9 cellular contexts compared by ENCODE assay signal in the genomic region with DNA sequence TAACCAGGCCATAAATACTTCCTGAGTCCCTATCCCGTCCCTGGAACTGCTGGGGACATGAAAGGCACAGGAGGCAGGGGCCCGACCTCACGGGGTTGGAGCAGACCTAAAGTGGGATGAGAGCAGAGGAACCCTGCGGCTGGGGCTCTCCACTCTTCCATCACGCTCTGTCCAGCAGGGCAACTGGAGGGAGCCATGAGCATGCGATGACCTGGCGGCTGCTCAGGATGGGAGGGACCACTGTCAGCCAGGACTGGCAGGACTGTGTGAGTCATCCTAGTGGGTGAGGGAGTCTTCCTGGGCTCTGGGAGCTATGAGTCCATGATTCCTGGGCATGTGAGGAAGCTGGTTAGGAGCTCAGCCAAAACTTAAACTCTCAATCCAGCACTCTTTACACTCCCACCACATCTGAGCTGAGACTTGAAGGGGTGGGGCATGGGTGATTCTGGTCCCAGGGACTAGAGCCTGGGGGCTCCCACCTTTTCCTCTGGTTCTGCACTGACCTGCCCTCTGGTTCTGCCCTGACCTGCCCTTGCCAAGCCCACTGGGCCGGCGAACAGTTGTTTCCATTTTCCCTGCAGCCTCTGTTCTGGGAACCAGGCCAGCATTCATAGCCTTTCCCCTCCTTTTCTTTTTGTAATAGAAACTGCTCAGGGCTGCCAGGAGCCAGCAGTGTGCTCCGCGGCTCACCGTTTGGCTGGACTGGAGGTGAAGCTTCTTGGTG. TPM values are rescaled to one million over a fixed set of nuclear protein-coding genes. Genes with fewer than 3 reads are reported as not detected.
A peak's percentile ranks its signal among the peaks of the same experiment; 100 is the strongest.
DNase-seq lines count a peak whose midpoint lies in the region; ATAC-seq and TF ChIP-seq lines count a peak whose summit lies in the region.
"Had no signal": no experiment of that assay in that cellular context is flagged by ENCODE, and none has a peak within 500 bp of the region (broad histone marks: within the 10 kb centered on the region; RNA-seq: fewer than 3 reads in every experiment).

No MANE protein-coding gene starts in this region.

- no TSS peak for BruUV-seq in IMR-90 (replicated peaks; lab: Mats Ljungman, UMichigan)

- H3K4me3 ChIP-seq in ACC112 (ENCODE audit: low read depth, low read length) (peak overlapping the region; percentile 69), IMR-90 (ENCODE audit: insufficient read depth, low read depth, low read length) (no peak overlapping the region), WERI-Rb-1 (ENCODE audit: low read depth, low read length) (no peak overlapping the region), prostate gland (peak overlapping the region in 1 of 2 donors; percentile 7)

- dilution Hi-C loops in IMR-90 (cut with HindIII; ENCODE audit: low sequenced_read_pairs, unreplicated experiment) = no loop called here

- no peak for TF ChIP-seq CTCF in IMR-90 (conservative IDR thresholded peaks at IDR 0.05; ENCODE audit: low read depth, low read length)
- no peak for TF ChIP-seq CTCF in WERI-Rb-1 (IDR thresholded peaks at IDR 0.05; ENCODE audit: low read depth, low read length)
- TF ChIP-seq CTCF in prostate gland (IDR thresholded peaks at IDR 0.05) = peak in 2 of 4 experiments; percentile 10 to 20

- peak overlapping the region; percentile 88 for H2AFZ ChIP-seq in ACC112 (ENCODE audit: low read length, unreplicated experiment)
- H2AFZ ChIP-seq in IMR-90 (replicated peaks; ENCODE audit: low read length, poor library complexity) = peak overlapping the region; percentile 87

- CTCF ChIA-PET in IMR-90 (lab: Yijun Ruan, JAX) = interaction anchor here (0.9 kb wide), 1 partner anchor 40 kb away, joined by 3 read pairs; no protein-coding TSS in a partner anchor
- CTCF ChIA-PET in activated naive CD4-positive, alpha-beta T cell treated with anti-CD3 and anti-CD28 coated beads, Interleukin-2, amount 10 ng/mL, durations not matched to agents 7 days and 5 days (lab: Charles Lee) = interaction anchor here (2.6 kb wide), 1 partner anchor 89 kb away, joined by 7 read pairs; no protein-coding TSS in a partner anchor

- no peak overlapping the region for H3K18ac ChIP-seq in IMR-90 (ENCODE audit: low read depth, low read length)

- DNase-seq in IMR-90 (peak; percentile 88), WERI-Rb-1 (no peak), Right ventricle myocardium superior (peak; percentile 88), prostate gland (ENCODE audit: low spot score) (peak; percentile 90)
- no peak for DNase-seq in activated naive CD4-positive, alpha-beta T cell treated with anti-CD3 and anti-CD28 coated beads, Interleukin-2, amount 10 ng/mL, durations not matched to agents 7 days and 5 days
- DNase-seq: activated naive CD8-positive, alpha-beta T cell treated with anti-CD3 and anti-CD28 coated beads, Interleukin-2, amount 10 ng/mL, durations not matched to agents 7 days and 5 days had no signal

- no peak overlapping the region for H3K56ac ChIP-seq in IMR-90 (ENCODE audit: extremely low read depth, insufficient read depth, low read length)

- H3K9me3 ChIP-seq in IMR-90 (ENCODE audit: control insufficient read depth, insufficient read depth, low read length) = no peaks in the 10 kb centered on the region
- H3K9me3 ChIP-seq in WERI-Rb-1 (ENCODE audit: severe bottlenecking) = no peaks in the 10 kb centered on the region
- no peaks in the 10 kb centered on the region for H3K9me3 ChIP-seq in prostate gland

- peak overlapping the region; percentile 35; the same call in 1 of the 2 replicates for H3K14ac ChIP-seq in IMR-90 (replicated peaks; ENCODE audit: low read depth, low read length)

- no peak overlapping the region for H3K23ac ChIP-seq in IMR-90 (ENCODE audit: low read depth, low read length)

- H3K27ac ChIP-seq in ACC112 (ENCODE audit: low read depth, low read length) (peak overlapping the region; percentile 51), IMR-90 (ENCODE audit: insufficient read depth, low read length) (peak overlapping the region; percentile 10; the same call in 1 of the 2 replicates), WERI-Rb-1 (peak overlapping the region; percentile 21; the same call in 1 of the 2 replicates), prostate gland (peak overlapping the region; percentile 53 to 61)

- H2BK120ac ChIP-seq in IMR-90 (ENCODE audit: low read depth, low read length) = peak overlapping the region; percentile 57

- H3K4me3 Mint-ChIP-seq in activated naive CD4-positive, alpha-beta T cell treated with anti-CD3 and anti-CD28 coated beads, Interleukin-2, amount 10 ng/mL, durations not matched to agents 7 days and 5 days = no peak overlapping the region
- H3K4me3 Mint-ChIP-seq: activated naive CD8-positive, alpha-beta T cell treated with anti-CD3 and anti-CD28 coated beads, Interleukin-2, amount 10 ng/mL, durations not matched to agents 7 days and 5 days had no signal

- POLR2A ChIA-PET in IMR-90 (lab: Charles Lee; ENCODE audit: unreplicated experiment) = no interaction called here

- H3K36me3 Mint-ChIP-seq in activated naive CD4-positive, alpha-beta T cell treated with anti-CD3 and anti-CD28 coated beads, Interleukin-2, amount 10 ng/mL, durations not matched to agents 7 days and 5 days = no peaks in the 10 kb centered on the region
- H3K36me3 Mint-ChIP-seq: activated naive CD8-positive, alpha-beta T cell treated with anti-CD3 and anti-CD28 coated beads, Interleukin-2, amount 10 ng/mL, durations not matched to agents 7 days and 5 days had no signal

- H3K9me1 ChIP-seq in IMR-90 (ENCODE audit: insufficient read depth, low read length) = peaks cover 8% of the 10 kb centered on the region

- H3K9ac ChIP-seq in IMR-90 (ENCODE audit: low read depth, low read length) = no peak overlapping the region

- peak overlapping the region in 1 of 2 experiments; percentile 69; a peak in 1 of 4 replicates for H4K8ac ChIP-seq in IMR-90 (ENCODE audit: low read depth in 2 of 2, low read length in 2 of 2)

- H3K4me2 ChIP-seq in IMR-90 (ENCODE audit: low read depth, low read length) = peak overlapping the region; percentile 30

- no peaks in the 10 kb centered on the region for H3K79me1 ChIP-seq in IMR-90 (ENCODE audit: low read depth in 1 of 2, low read length in 2 of 2)

- H3K27me3 ChIP-seq in ACC112 (ENCODE audit: insufficient read depth, low read length) (no peaks in the 10 kb centered on the region), IMR-90 (ENCODE audit: control insufficient read depth, insufficient read depth, low read length) (no peaks in the 10 kb centered on the region), WERI-Rb-1 (ENCODE audit: insufficient read depth, low read depth, severe bottlenecking) (no peaks in the 10 kb centered on the region), prostate gland (replicated peaks; ENCODE audit: insufficient read depth) (no peaks in the 10 kb centered on the region)

- no peaks in the 10 kb centered on the region for H3K27me3 Mint-ChIP-seq in activated naive CD4-positive, alpha-beta T cell treated with anti-CD3 and anti-CD28 coated beads, Interleukin-2, amount 10 ng/mL, durations not matched to agents 7 days and 5 days
- H3K27me3 Mint-ChIP-seq: activated naive CD8-positive, alpha-beta T cell treated with anti-CD3 and anti-CD28 coated beads, Interleukin-2, amount 10 ng/mL, durations not matched to agents 7 days and 5 days had no signal

- no peak overlapping the region; the same call in 1 of the 2 replicates for H4K91ac ChIP-seq in IMR-90 (ENCODE audit: insufficient read depth, low read depth, low read length)

- in situ Hi-C loops in IMR-90 (cut with MboI; ENCODE audit: low sequenced_read_pairs) = no loop called here

- H3K4me1 ChIP-seq in ACC112 (ENCODE audit: control insufficient read depth, insufficient read depth, low read length, unreplicated experiment) (peaks cover 19% of the 10 kb centered on the region), IMR-90 (ENCODE audit: control insufficient read depth, insufficient read depth, low read length) (peaks cover 7% of the 10 kb centered on the region; the same call in 1 of the 2 replicates), prostate gland (replicated peaks) (peaks cover 11% of the 10 kb centered on the region)

- H2BK20ac ChIP-seq in IMR-90 (ENCODE audit: low read depth, low read length) = peak overlapping the region; percentile 45; the same call in 1 of the 2 replicates

- H3K36me3 ChIP-seq in ACC112 (ENCODE audit: insufficient read depth, low read length) (no peaks in the 10 kb centered on the region), IMR-90 (ENCODE audit: control insufficient read depth, insufficient read depth, low read length) (no peaks in the 10 kb centered on the region), WERI-Rb-1 (no peaks in the 10 kb centered on the region), prostate gland (no peaks in the 10 kb centered on the region)

- TF ChIP-seq RAD21 in IMR-90 (IDR thresholded peaks at IDR 0.05; ENCODE audit: low read length) = no peak

- no peaks in the 10 kb centered on the region for H3K79me2 ChIP-seq in ACC112 (ENCODE audit: control insufficient read depth, insufficient read depth, low read length, unreplicated experiment)

- H3K4ac ChIP-seq in IMR-90 (ENCODE audit: low read depth, low read length) = peak overlapping the region; percentile 1; the same call in 1 of the 2 replicates

- no peak overlapping the region for H4K5ac ChIP-seq in IMR-90 (ENCODE audit: low read depth, low read length)

- H2BK15ac ChIP-seq in IMR-90 (ENCODE audit: low read depth, low read length) = no peak overlapping the region

- H2AK5ac ChIP-seq in IMR-90 (ENCODE audit: low read depth, low read length) = no peak overlapping the region

- TF ChIP-seq POLR2A in IMR-90 (IDR thresholded peaks at IDR 0.05; ENCODE audit: low read depth, low read length) (no peak), prostate gland (IDR thresholded peaks at IDR 0.05) (no peak)

- no CpG with 5 or more reads among the region's 12 CpGs for WGBS in IMR-90 (ENCODE audit: extremely low coverage in 2 of 2, insufficient read length in 1 of 2), 2 experiments
- WGBS in prostate gland = 19% methylated on average over 12 of the region's 12 CpGs

- H2BK5ac ChIP-seq in IMR-90 (ENCODE audit: low read depth, low read length, poor library complexity, severe bottlenecking) = no peak overlapping the region

- H3K4me1 Mint-ChIP-seq in activated naive CD4-positive, alpha-beta T cell treated with anti-CD3 and anti-CD28 coated beads, Interleukin-2, amount 10 ng/mL, durations not matched to agents 7 days and 5 days = peaks cover 33% of the 10 kb centered on the region

- H3K27ac Mint-ChIP-seq in activated naive CD4-positive, alpha-beta T cell treated with anti-CD3 and anti-CD28 coated beads, Interleukin-2, amount 10 ng/mL, durations not matched to agents 7 days and 5 days = no peak overlapping the region
- H3K27ac Mint-ChIP-seq: activated naive CD8-positive, alpha-beta T cell treated with anti-CD3 and anti-CD28 coated beads, Interleukin-2, amount 10 ng/mL, durations not matched to agents 7 days and 5 days had no signal

- ATAC-seq in IMR-90 (ENCODE audit: low read depth) (peak; percentile 91), Right ventricle myocardium superior (ENCODE audit: poor library complexity) (peak; percentile 91), HG03025 (IDR thresholded peaks at IDR 0.05; ENCODE audit: low FRiP score, unreplicated experiment) (no peak), GM18868 (IDR thresholded peaks at IDR 0.05; ENCODE audit: unreplicated experiment) (no peak)

- no peaks in the 10 kb centered on the region for H3K9me3 Mint-ChIP-seq in activated naive CD4-positive, alpha-beta T cell treated with anti-CD3 and anti-CD28 coated beads, Interleukin-2, amount 10 ng/mL, durations not matched to agents 7 days and 5 days
- H3K9me3 Mint-ChIP-seq: activated naive CD8-positive, alpha-beta T cell treated with anti-CD3 and anti-CD28 coated beads, Interleukin-2, amount 10 ng/mL, durations not matched to agents 7 days and 5 days had no signal

- intact Hi-C loops in IMR-90 (cut with micrococcal nuclease) = loop anchor here (5.0 kb wide), 1 partner anchor 47 kb away; the partner anchor contains the start of gene SYPL1
- intact Hi-C loops in Right ventricle myocardium superior (cut with DNase I) = loop anchor here (2.0 kb wide), 1 partner anchor 46 kb away; no protein-coding TSS in a partner anchor
- intact Hi-C loops in prostate gland (cut with DNase I) = loop anchor here (2.0 to 10.0 kb wide), 2 partner anchors 48 to 400 kb away; partner anchors contain the start of gene SYPL1

- peak overlapping the region; percentile 81 for H2AK9ac ChIP-seq in IMR-90 (replicated peaks; ENCODE audit: low read depth, low read length, poor library complexity)

- H4K20me1 ChIP-seq in IMR-90 (ENCODE audit: insufficient read depth, low read length) = no peaks in the 10 kb centered on the region

RNA-seq across cellular contexts. Expression of gene SYPL1, which starts 47.1 kb away (rescaled TPM):
- 19.0 and 35.6 TPM in 2 replicates for total RNA-seq in IMR-90 (2012; rRNA removed)
- polyA plus RNA-seq in IMR-90 (2012; rRNA removed) = 33.0 and 45.0 TPM in 2 replicates
- 9.6 and 15.2 TPM in 2 replicates for polyA plus RNA-seq in IMR-90 (2012; cell fraction: cytosol; rRNA removed)
- 1.5 and 12.0 TPM in 2 replicates for polyA plus RNA-seq in IMR-90 (2012; cell fraction: nucleus; rRNA removed; ENCODE audit: low replicate concordance)
- 88.8 TPM for total RNA-seq in Right ventricle myocardium superior
- 100 to 1,000 TPM in 1 of 2 donors, 10 to 100 TPM in 1; 87.9 to 132 TPM for total RNA-seq in prostate gland

Comparison
In these comparisons a context has a peak if more than half of its experiments do, and no peak if none do; other contexts are left out.
1. ATAC-seq: peak in IMR-90 (single experiment) and Right ventricle myocardium superior (single experiment); none in HG03025 (single experiment) and GM18868 (single experiment).
2. DNase-seq: peak in IMR-90 (single experiment), Right ventricle myocardium superior (single experiment) and prostate gland (single experiment); none in WERI-Rb-1 (single experiment) and activated naive CD4-positive, alpha-beta T cell treated with anti-CD3 and anti-CD28 coated beads, Interleukin-2, amount 10 ng/mL, durations not matched to agents 7 days and 5 days (single experiment).
3. Peak in every context shown above with its lines, with median percentiles within 50 percentile points of each other: H3K27ac ChIP-seq.